Comparison of ENCODE assay signal across 8 cellular contexts in the genomic region with DNA sequence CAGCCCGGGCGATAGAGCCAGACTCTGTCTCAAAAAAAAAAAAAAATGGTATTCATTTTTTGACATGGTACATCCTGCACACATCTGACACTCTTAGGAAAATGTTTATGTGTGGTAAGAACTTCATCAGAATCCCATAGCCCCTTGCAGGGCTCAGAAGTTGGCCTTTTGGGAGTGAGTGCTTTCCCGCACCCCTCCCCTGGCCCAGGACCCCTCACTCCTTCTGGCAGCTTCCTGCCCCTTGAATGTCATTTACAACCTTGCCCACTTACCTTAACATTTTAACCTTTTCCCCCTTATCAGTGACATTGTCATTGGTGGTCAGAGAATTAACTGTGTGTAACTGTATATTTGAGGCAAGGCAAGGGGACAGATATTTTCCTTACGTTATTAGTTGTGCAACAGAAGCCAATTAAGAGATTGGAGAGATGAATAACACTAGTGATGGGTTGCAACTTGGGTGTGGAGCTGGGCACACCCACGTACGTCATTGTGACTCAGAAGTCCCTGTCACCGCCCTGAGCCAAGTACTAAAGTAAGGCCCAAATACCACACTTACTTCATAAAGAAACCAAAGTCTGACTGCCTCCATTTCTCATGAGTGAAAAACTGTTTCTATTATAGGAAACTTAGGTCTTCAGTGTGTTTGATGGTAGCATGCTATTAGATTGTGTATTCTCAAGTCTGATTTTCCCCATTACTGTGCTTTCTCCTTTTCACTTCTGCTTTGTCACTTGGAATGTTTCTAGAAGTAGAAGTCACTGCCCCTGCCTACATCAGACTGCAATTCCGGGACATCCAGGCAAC. TPM values are rescaled to one million over a fixed set of nuclear protein-coding genes. Genes with fewer than 3 reads are reported as not detected.
A peak's percentile ranks its signal among the peaks of the same experiment; 100 is the strongest.
DNase-seq lines count a peak whose midpoint lies in the region; ATAC-seq, FAIRE-seq and TF ChIP-seq lines count a peak whose summit lies in the region.

No MANE protein-coding gene starts in this region.

- H3K9me3 ChIP-seq in pancreas (no peaks in the 10 kb centered on the region), upper lobe of right lung (no peaks in the 10 kb centered on the region)

- H4K20me1 ChIP-seq in KMS-11 (ENCODE audit: insufficient read depth), result no peaks in the 10 kb centered on the region

- H3K36me3 ChIP-seq in KMS-11 (ENCODE audit: insufficient read depth) (no peaks in the 10 kb centered on the region), pancreas (no peaks in the 10 kb centered on the region), upper lobe of right lung (no peaks in the 10 kb centered on the region)

- WGBS in pancreas, 2 donors, result 90% methylated on average over 8 of the region's 8 CpGs

- ATAC-seq in GM21717 (IDR thresholded peaks at IDR 0.05; ENCODE audit: unreplicated experiment) (peak; percentile 52), pancreas (peak in 1 of 4 donors; percentile 11), upper lobe of right lung (peak; percentile 51)

- H3K9ac ChIP-seq in KMS-11, result no peak overlapping the region

- intact Hi-C loops in pancreas (cut with DNase I) (no loop called here), upper lobe of right lung (cut with DNase I) (no loop called here)

- TF ChIP-seq CTCF in KMS-11 (conservative IDR thresholded peaks at IDR 0.05; ENCODE audit: low read depth, low read length), result no peak
- TF ChIP-seq CTCF in pancreas (IDR thresholded peaks at IDR 0.05), result no peak
- no peak for TF ChIP-seq CTCF in upper lobe of right lung (IDR thresholded peaks at IDR 0.05)

- in situ Hi-C loops in Caki2 (cut with HindIII; ENCODE audit: low pct_unique_long_range_greater_than_20kb, low sequenced_read_pairs), result no loop called here

- DNase-seq in Caki2 (ENCODE audit: low read depth), result peak; percentile 70
- peak; percentile 73 to 76 for DNase-seq in activated CD4-positive, alpha-beta T cell treated with anti-CD3 and anti-CD28 coated beads, Interleukin-2, amount 50 U/mL, for 4 hours
- peak; percentile 8 for DNase-seq in effector CD8-positive, alpha-beta T cell (lab: John Stamatoyannopoulos, UW)
- no peak for DNase-seq in pancreas
- no peak for DNase-seq in upper lobe of right lung
- DNase-seq in frontal cortex (ENCODE audit: low spot score in 2 of 2), result no peak

- FAIRE-seq in pancreas (lab: Jason Lieb, UNC) (no peak), frontal cortex (lab: Jason Lieb, UNC) (no peak)

- H3K27ac ChIP-seq in KMS-11 (peak overlapping the region; percentile 67), pancreas (peak overlapping the region; percentile 33 to 84 (median 58)), upper lobe of right lung (peak overlapping the region; percentile 84)

- peaks cover 8% of the 10 kb centered on the region; the same call in 1 of the 2 replicates for H3K79me2 ChIP-seq in KMS-11 (ENCODE audit: insufficient read depth, low read depth)

- no peak overlapping the region for H2AFZ ChIP-seq in KMS-11 (ENCODE audit: low read depth)

- H3K4me3 ChIP-seq in KMS-11 (IDR thresholded peaks at IDR 0.05; ENCODE audit: insufficient read depth, low read depth, low read length), result no peak overlapping the region
- H3K4me3 ChIP-seq in pancreas, result no peak overlapping the region
- H3K4me3 ChIP-seq in upper lobe of right lung, result no peak overlapping the region

- H3K27me3 ChIP-seq in KMS-11 (ENCODE audit: insufficient read depth, low read depth) (no peaks in the 10 kb centered on the region), pancreas (no peaks in the 10 kb centered on the region), upper lobe of right lung (no peaks in the 10 kb centered on the region)

- H3K4me1 ChIP-seq in KMS-11 (ENCODE audit: low read depth, poor library complexity, severe bottlenecking) (peaks cover 83% of the 10 kb centered on the region), pancreas (peaks cover 42 to 58% (median 43%) of the 10 kb centered on the region in 3 donors), upper lobe of right lung (peaks cover 77% of the 10 kb centered on the region)

- H3K4me2 ChIP-seq in KMS-11, result peak overlapping the region; percentile 99

RNA-seq across cellular contexts. Expression of gene OGDH, which starts 31.6 kb away (rescaled TPM):
- 33.4 and 56.0 TPM in 2 replicates for total RNA-seq in Caki2 (2014; rRNA removed; shearing (Covaris generic); ENCODE audit: low replicate concordance)
- total RNA-seq in pancreas, result 10 to 100 TPM; 24.5 to 49.2 (median 33.7) TPM
- polyA plus RNA-seq in pancreas, result 10 to 100 TPM; 18.4 to 19.3 TPM
- total RNA-seq in upper lobe of right lung, result 157 TPM
- 35.1 TPM for total RNA-seq in frontal cortex

RNA-seq across cellular contexts. Expression of gene TMED4, which starts 56.0 kb away (rescaled TPM):
- 263 and 317 TPM in 2 replicates for total RNA-seq in Caki2 (2014; rRNA removed; shearing (Covaris generic); ENCODE audit: low replicate concordance)
- total RNA-seq in pancreas (10 to 100 TPM; 38.2 to 53.0 (median 47.0) TPM), upper lobe of right lung (78.3 TPM), frontal cortex (73.4 TPM)
- polyA plus RNA-seq in pancreas, result 10 to 100 TPM; 32.3 to 55.9 TPM

Comparison
In these comparisons a context has a peak if more than half of its experiments do, and no peak if none do; other contexts are left out.
1. DNase-seq: peak in Caki2 (single experiment), activated CD4-positive, alpha-beta T cell treated with anti-CD3 and anti-CD28 coated beads, Interleukin-2, amount 50 U/mL, for 4 hours (2 of 2) and effector CD8-positive, alpha-beta T cell (single experiment); none in pancreas (0 of 6), upper lobe of right lung (single experiment) and frontal cortex (0 of 2).
2. Peak in every context shown above with its lines, with median percentiles within 50 percentile points of each other: H3K27ac ChIP-seq.